20 cellular contexts compared by ENCODE assay signal in the genomic region with DNA sequence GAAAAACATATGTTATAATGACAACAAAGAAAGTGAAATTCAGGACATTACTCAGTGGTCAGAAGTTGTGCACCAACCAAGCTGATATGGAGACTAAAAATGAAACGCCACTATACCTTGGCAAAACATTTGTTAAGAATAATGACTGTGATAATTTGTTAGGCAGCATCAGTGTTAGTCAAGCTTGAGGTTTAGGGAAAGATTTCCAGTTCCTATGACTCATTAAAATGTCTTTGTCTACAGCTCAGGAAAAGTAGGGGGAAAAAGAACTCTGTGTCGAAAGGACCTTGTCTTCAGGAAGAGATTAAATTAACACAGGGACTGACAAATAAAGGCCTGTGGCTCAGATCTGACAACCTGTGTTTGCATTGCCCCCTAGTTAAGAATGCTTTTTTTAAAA.
DNase-seq lines count a peak whose midpoint lies in the region; ATAC-seq, FAIRE-seq and TF ChIP-seq lines count a peak whose summit lies in the region.
"Had no signal": no experiment of that assay in that cellular context is flagged by ENCODE, and none has a peak within 500 bp of the region (broad histone marks: within the 10 kb centered on the region; RNA-seq: fewer than 3 reads in every experiment).

No MANE protein-coding gene starts in this region.

- H3K4me3 ChIP-seq in fibroblast of lung (replicated peaks in 1 of 4; ENCODE audit: control extremely low read depth in 1 of 4, insufficient read depth in 1 of 4, low read depth in 3 of 4, low read length in 4 of 4): no peak overlapping the region
- H3K4me3 ChIP-seq in retinal pigment epithelial cell (ENCODE audit: low read length): no peak overlapping the region
- H3K4me3 ChIP-seq: colonic mucosa, heart right ventricle, SJSA1, transverse colon had no signal

- H3K9ac ChIP-seq in fibroblast of lung (ENCODE audit: insufficient read depth, low read length): no peak overlapping the region

- no peaks in the 10 kb centered on the region for H3K36me3 ChIP-seq in fibroblast of lung (ENCODE audit: control insufficient read depth, insufficient read depth, low read length)
- H3K36me3 ChIP-seq: colonic mucosa, heart right ventricle, SJSA1, transverse colon had no signal

- H3K4me1 ChIP-seq in fibroblast of lung (ENCODE audit: control insufficient read depth, extremely low read depth, insufficient read depth, low read length): no peaks in the 10 kb centered on the region
- H3K4me1 ChIP-seq: colonic mucosa, heart right ventricle, SJSA1, transverse colon had no signal

- peak; percentile 3 for DNase-seq in HPDE6-E6E7 (ENCODE audit: extremely low spot score)
- peak; percentile 59 to 93 for DNase-seq in fibroblast of lung (ENCODE audit: low read depth in 2 of 2)
- peak; percentile 55 for DNase-seq in retinal pigment epithelial cell (ENCODE audit: low read depth)
- DNase-seq in GM12891 (ENCODE audit: insufficient read length, low spot score): no peak
- DNase-seq in T-helper 2 cell: no peak
- DNase-seq: activated CD4-positive, alpha-beta T cell treated with anti-CD3 and anti-CD28 coated beads for 4 hours; activated effector memory CD4-positive, alpha-beta T cell treated with anti-CD3 and anti-CD28 coated beads, Interleukin-2, amount 50 U/mL, for 16 hours; amniotic stem cell; colonic mucosa; heart right ventricle; NCI-H1930; NCI-H510A treated with DMSO at 0.1 percent for 48 hours; stimulated activated CD4-positive, alpha-beta T cell treated with anti-CD3 and anti-CD28 coated beads, Interleukin-15, amount 100 ng/mL, for 24 hours; stimulated activated naive B cell treated with anti-CD40 and anti-IgM and Interleukin-4, amounts not matched to agents 10 μg/mL and 1 μg/mL and 100 μg/mL, for 72 hours; T-helper 9 cell; transverse colon had no signal

- H3K27ac ChIP-seq in fibroblast of lung (ENCODE audit: insufficient read depth, low read length): no peak overlapping the region
- H3K27ac ChIP-seq: colonic mucosa, heart right ventricle, SJSA1, transverse colon had no signal

- no peak overlapping the region for H3K4me2 ChIP-seq in fibroblast of lung (ENCODE audit: extremely low read depth, insufficient read depth, low read length)

- ATAC-seq in SK-N-SH treated with all-trans-retinoic acid at 6 μM for 48 hours (peak; percentile 89), HG03175 (IDR thresholded peaks at IDR 0.05; ENCODE audit: unreplicated experiment) (no peak), GM18502 (IDR thresholded peaks at IDR 0.05; ENCODE audit: poor library complexity, unreplicated experiment) (no peak)
- ATAC-seq: heart right ventricle; stimulated activated naive B cell treated with anti-CD40 and anti-IgM and Interleukin-4, amounts not matched to agents 10 μg/mL and 1 μg/mL and 100 μg/mL, for 72 hours had no signal

- no peaks in the 10 kb centered on the region for H3K79me2 ChIP-seq in fibroblast of lung (ENCODE audit: control insufficient read depth, insufficient read depth, low read length)

- no peaks in the 10 kb centered on the region for H3K9me3 ChIP-seq in fibroblast of lung (ENCODE audit: control insufficient read depth, insufficient read depth, low read depth, low read length)
- H3K9me3 ChIP-seq: colonic mucosa, SJSA1, transverse colon had no signal

- no peaks in the 10 kb centered on the region for H4K20me1 ChIP-seq in fibroblast of lung (ENCODE audit: control insufficient read depth, extremely low read depth, insufficient read depth, low read length)

- TF ChIP-seq CTCF in fibroblast of lung (conservative IDR thresholded peaks at IDR 0.05 in 1 of 2, IDR thresholded peaks at IDR 0.05 in 1 of 2; ENCODE audit: low read depth in 1 of 2, low read length in 2 of 2) (no peak), retinal pigment epithelial cell (conservative IDR thresholded peaks at IDR 0.05; ENCODE audit: low read depth, low read length) (no peak)

- no peaks in the 10 kb centered on the region for H3K27me3 ChIP-seq in fibroblast of lung (ENCODE audit: control insufficient read depth, insufficient read depth, low read length)
- H3K27me3 ChIP-seq: colonic mucosa, heart right ventricle, SJSA1, transverse colon had no signal

- no peak overlapping the region for H2AFZ ChIP-seq in fibroblast of lung (ENCODE audit: low read length)

- FAIRE-seq in GM12891 (lab: Jason Lieb, UNC): no peak

- no peak for TF ChIP-seq POLR2A in GM12891 (IDR thresholded peaks at IDR 0.05; ENCODE audit: low read depth, low read length)

TF ChIP-seq in SK-N-SH treated with all-trans-retinoic acid at 6 μM for 48 hours, 23 proteins besides CTCF, POLR2A, EP300 and RAD21:
- TF ChIP-seq TOX (CRISPR knock-in tag; IDR thresholded peaks at IDR 0.05; ENCODE audit: borderline replicate concordance) (peak; percentile 77; the same call in 1 of the 2 replicates), GLIS3 (CRISPR knock-in tag; IDR thresholded peaks at IDR 0.05) (no peak)

TF ChIP-seq in GM12891, 5 proteins besides CTCF, POLR2A, EP300 and RAD21:
- no peak for TF ChIP-seq TAF1 (IDR thresholded peaks at IDR 0.05; ENCODE audit: low read depth, low read length)
- no peak for TF ChIP-seq PAX5 (IDR thresholded peaks at IDR 0.05; ENCODE audit: insufficient read depth, low read length, severe bottlenecking)
- no peak for TF ChIP-seq POLR2AphosphoS5 (IDR thresholded peaks at IDR 0.05; ENCODE audit: low read depth, low read length)
- TF ChIP-seq POU2F2 (IDR thresholded peaks at IDR 0.05; ENCODE audit: low read depth, low read length): no peak
- no peak for TF ChIP-seq SPI1 (IDR thresholded peaks at IDR 0.05; ENCODE audit: low read depth, low read length)

Comparison
In these comparisons a context has a peak if more than half of its experiments do, and no peak if none do; other contexts are left out.
1. DNase-seq: peak in HPDE6-E6E7 (single experiment), fibroblast of lung (2 of 2) and retinal pigment epithelial cell (single experiment); none in GM12891 (single experiment) and T-helper 2 cell (0 of 5).